ENCODE assay signal across 21 cellular contexts in genomic region chr22:20658433-20659222, GRCh38.
A peak's percentile ranks its signal among the peaks of the same experiment; 100 is the strongest.
DNase-seq lines count a peak whose midpoint lies in the region; ATAC-seq, FAIRE-seq and TF ChIP-seq lines count a peak whose summit lies in the region.
"Had no signal": no experiment of that assay in that cellular context is flagged by ENCODE, and none has a peak within 500 bp of the region (broad histone marks: within the 10 kb centered on the region; RNA-seq: fewer than 3 reads in every experiment).

No MANE protein-coding gene starts in this region.

- H3K27me3 ChIP-seq in esophagus muscularis mucosa (peaks cover 0 to 14% (median 0%) of the 10 kb centered on the region in 4 donors), testis (no peaks in the 10 kb centered on the region), GM23248 (replicated peaks; ENCODE audit: insufficient read depth) (peaks cover 47% of the 10 kb centered on the region)
- no peaks in the 10 kb centered on the region for H3K27me3 ChIP-seq in effector memory CD4-positive, alpha-beta T cell (replicated peaks; ENCODE audit: control insufficient read depth, insufficient read depth, low read length, poor library complexity, severe bottlenecking)

- TF ChIP-seq EP300 in esophagus muscularis mucosa (IDR thresholded peaks at IDR 0.05), result no peak

- H3K4me1 Mint-ChIP-seq in T-helper 17 cell, result peaks cover 5% of the 10 kb centered on the region
- H3K4me1 Mint-ChIP-seq: CD4-positive, alpha-beta memory T cell had no signal

- H3K27me3 Mint-ChIP-seq in T-helper 17 cell, result peaks cover 39% of the 10 kb centered on the region

- no peak for TF ChIP-seq POLR2A in esophagus muscularis mucosa (IDR thresholded peaks at IDR 0.05; ENCODE audit: low read depth)
- no peak for TF ChIP-seq POLR2A in testis (IDR thresholded peaks at IDR 0.05)

- H3K4me2 ChIP-seq in GM23248 (ENCODE audit: unreplicated experiment), result no peak overlapping the region

- H3K4me1 ChIP-seq in esophagus muscularis mucosa (no peaks in the 10 kb centered on the region), testis (no peaks in the 10 kb centered on the region), GM23248 (ENCODE audit: insufficient read depth) (no peaks in the 10 kb centered on the region)
- H3K4me1 ChIP-seq in effector memory CD4-positive, alpha-beta T cell (ENCODE audit: control insufficient read depth, insufficient read depth, low read length, poor library complexity, severe bottlenecking), result no peaks in the 10 kb centered on the region
- H3K4me1 ChIP-seq: HAP-1 had no signal

- H3K27ac ChIP-seq in esophagus muscularis mucosa (replicated peaks in 1 of 4), result no peak overlapping the region
- no peak overlapping the region for H3K27ac ChIP-seq in testis
- H3K27ac ChIP-seq in effector memory CD4-positive, alpha-beta T cell (ENCODE audit: insufficient read depth, low read length, poor library complexity, severe bottlenecking), result no peak overlapping the region
- no peak overlapping the region for H3K27ac ChIP-seq in GM23248

- no peaks in the 10 kb centered on the region for H3K9me2 ChIP-seq in GM23248 (ENCODE audit: insufficient read depth)

- intact Hi-C loops in esophagus muscularis mucosa (cut with DNase I) (no loop called here), testis (cut with DNase I; ENCODE audit: low total_unique reads) (no loop called here)

- no peaks in the 10 kb centered on the region for H3F3A ChIP-seq in GM23248 (ENCODE audit: insufficient read depth)

- H3K36me3 Mint-ChIP-seq in T-helper 17 cell (ENCODE audit: low read depth), result no peaks in the 10 kb centered on the region

- DNase-seq in T-helper 17 cell (no peak), esophagus muscularis mucosa (ENCODE audit: extremely low spot score) (peak; percentile 66), testis (peak; percentile 11), GM23248 (no peak)
- DNase-seq in effector memory CD4-positive, alpha-beta T cell, result no peak
- DNase-seq in activated CD8-positive, alpha-beta memory T cell treated with anti-CD3 and anti-CD28 coated beads, Interleukin-2, amount 50 U/mL, for 48 hours, result no peak
- DNase-seq: 8988T; C1 segment of cervical spinal cord; Calu3; CD4-positive, alpha-beta memory T cell; COR-L47; DMS153; DND-41; GDM1; GOT3; HFFc6 had no signal

- no peak overlapping the region for H3K4me3 ChIP-seq in esophagus muscularis mucosa
- no peak overlapping the region for H3K4me3 ChIP-seq in testis
- no peak overlapping the region for H3K4me3 ChIP-seq in effector memory CD4-positive, alpha-beta T cell (ENCODE audit: insufficient read depth, low read depth, low read length, poor library complexity, severe bottlenecking)
- no peak overlapping the region for H3K4me3 ChIP-seq in GM23248
- H3K4me3 ChIP-seq: GM12878, HAP-1 had no signal

- ATAC-seq in T-helper 17 cell, result no peak
- ATAC-seq: GM12878 had no signal

- in situ Hi-C loops in GM23248 (cut with MboI), result no loop called here

- no peaks in the 10 kb centered on the region for H3K79me2 ChIP-seq in GM23248 (ENCODE audit: insufficient read depth)

- no peaks in the 10 kb centered on the region for H4K20me1 ChIP-seq in GM23248 (ENCODE audit: insufficient read depth)

- H3K9ac ChIP-seq in GM23248, result no peak overlapping the region

- no peak overlapping the region for H2AFZ ChIP-seq in GM23248

- WGBS in esophagus muscularis mucosa, result 86% methylated on average over 11 of the region's 11 CpGs
- WGBS in testis, 2 donors, result 46 to 70% methylated on average over 11 of the region's 11 CpGs
- WGBS in GM23248 (ENCODE audit: low coverage in 1 of 2, low lambda C conversion rate in 2 of 2, missing lambda C conversion rate in 2 of 2), 2 experiments, result 55 to 56% methylated on average over 10 to 11 of the region's 11 CpGs

- peak overlapping the region; percentile 27 for H3K27ac Mint-ChIP-seq in T-helper 17 cell
- H3K27ac Mint-ChIP-seq: HFFc6 had no signal

- no peak overlapping the region for H3K4me3 Mint-ChIP-seq in T-helper 17 cell
- H3K4me3 Mint-ChIP-seq: HFFc6 had no signal

- H3K9me3 ChIP-seq in T-helper 17 cell (ENCODE audit: control insufficient read depth, low read length, poor library complexity, severe bottlenecking) (no peaks in the 10 kb centered on the region), esophagus muscularis mucosa (peaks cover 0 to 3% (median under 1%) of the 10 kb centered on the region in 4 donors), testis (no peaks in the 10 kb centered on the region), GM23248 (ENCODE audit: low read depth) (no peaks in the 10 kb centered on the region)
- no peaks in the 10 kb centered on the region for H3K9me3 ChIP-seq in effector memory CD4-positive, alpha-beta T cell (ENCODE audit: control insufficient read depth, low read length)
- H3K9me3 ChIP-seq: HAP-1 had no signal

- TF ChIP-seq CTCF in esophagus muscularis mucosa (IDR thresholded peaks at IDR 0.05), result no peak
- TF ChIP-seq CTCF in testis (IDR thresholded peaks at IDR 0.05), result no peak

- FAIRE-seq in G401.6 (lab: Jason Lieb, UNC), result peak; percentile 3
- FAIRE-seq: GM12878, GM19239, H54 had no signal

- H3K36me3 ChIP-seq in esophagus muscularis mucosa, result no peaks in the 10 kb centered on the region
- H3K36me3 ChIP-seq in testis (ENCODE audit: low read depth, missing control alignments), result no peaks in the 10 kb centered on the region
- no peaks in the 10 kb centered on the region for H3K36me3 ChIP-seq in effector memory CD4-positive, alpha-beta T cell (ENCODE audit: control insufficient read depth, insufficient read depth, low read length)
- no peaks in the 10 kb centered on the region for H3K36me3 ChIP-seq in GM23248 (ENCODE audit: low read depth)
- H3K36me3 ChIP-seq: HAP-1 had no signal

Comparison
In these comparisons a context has a peak if more than half of its experiments do, and no peak if none do; other contexts are left out.
1. DNase-seq: peak in esophagus muscularis mucosa (single experiment) and testis (single experiment); none in T-helper 17 cell (0 of 3), effector memory CD4-positive, alpha-beta T cell (0 of 3), activated CD8-positive, alpha-beta memory T cell treated with anti-CD3 and anti-CD28 coated beads, Interleukin-2, amount 50 U/mL, for 48 hours (single experiment) and GM23248 (single experiment).